Comparison of ENCODE assay signal across 8 cellular contexts in genomic region chr1:19405195-19405760, GRCh38.
DNase-seq lines count a peak whose midpoint lies in the region; ATAC-seq and TF ChIP-seq lines count a peak whose summit lies in the region.

No MANE protein-coding gene starts in this region.

- ATAC-seq in natural killer cell treated with Interleukin-12 subunit alpha and Interleukin-12 subunit beta and Interleukin-15 and Interleukin-18, amount 100 ng/mL, for 72 hours = no peak
- no peak for ATAC-seq in GM21576 (IDR thresholded peaks at IDR 0.05; ENCODE audit: unreplicated experiment)

- no peaks in the 10 kb centered on the region for H3K36me3 Mint-ChIP-seq in natural killer cell treated with Interleukin-12 subunit alpha and Interleukin-12 subunit beta and Interleukin-15 and Interleukin-18, amount 100 ng/mL, for 72 hours
- H3K36me3 Mint-ChIP-seq in Calu3 (ENCODE audit: insufficient read depth, unreplicated experiment) = peaks cover 9% of the 10 kb centered on the region

- TF ChIP-seq CTCF in Calu3 (IDR thresholded peaks at IDR 0.05; ENCODE audit: unreplicated experiment) = no peak
- no peak for TF ChIP-seq CTCF in GM20000 (IDR thresholded peaks at IDR 0.05; ENCODE audit: extremely low read depth, missing control alignments)

- no peaks in the 10 kb centered on the region for H3K27me3 Mint-ChIP-seq in natural killer cell treated with Interleukin-12 subunit alpha and Interleukin-12 subunit beta and Interleukin-15 and Interleukin-18, amount 100 ng/mL, for 72 hours
- H3K27me3 Mint-ChIP-seq in Calu3 (ENCODE audit: unreplicated experiment) = no peaks in the 10 kb centered on the region

- DNase-seq in COLO668 (lab: John Stamatoyannopoulos, UW; ENCODE audit: unreplicated experiment) (peak; percentile 28), NCI-H2196 (lab: John Stamatoyannopoulos, UW; ENCODE audit: unreplicated experiment) (peak; percentile 78), Calu3 (no peak), GM20000 (ENCODE audit: low spot score) (no peak), NAMALWA (ENCODE audit: low spot score) (no peak)
- DNase-seq in natural killer cell treated with Interleukin-12 subunit alpha and Interleukin-12 subunit beta and Interleukin-15 and Interleukin-18, amount 100 ng/mL, for 72 hours (ENCODE audit: low spot score) = no peak

- CTCF ChIA-PET in Calu3 (lab: Charles Lee) = no interaction called here

- intact Hi-C loops in Calu3 (cut with micrococcal nuclease; ENCODE audit: unreplicated experiment) = no loop called here

- H3K9me3 Mint-ChIP-seq in natural killer cell treated with Interleukin-12 subunit alpha and Interleukin-12 subunit beta and Interleukin-15 and Interleukin-18, amount 100 ng/mL, for 72 hours = no peaks in the 10 kb centered on the region
- no peaks in the 10 kb centered on the region for H3K9me3 Mint-ChIP-seq in Calu3 (ENCODE audit: low read depth, unreplicated experiment)

- peaks cover 42 to 59% of the 10 kb centered on the region in 2 donors for H3K4me1 Mint-ChIP-seq in natural killer cell treated with Interleukin-12 subunit alpha and Interleukin-12 subunit beta and Interleukin-15 and Interleukin-18, amount 100 ng/mL, for 72 hours (ENCODE audit: low read depth in 2 of 2)
- H3K4me1 Mint-ChIP-seq in Calu3 (ENCODE audit: low read depth, unreplicated experiment) = peaks cover 7% of the 10 kb centered on the region

- H3K4me3 Mint-ChIP-seq in natural killer cell treated with Interleukin-12 subunit alpha and Interleukin-12 subunit beta and Interleukin-15 and Interleukin-18, amount 100 ng/mL, for 72 hours = no peak overlapping the region
- no peak overlapping the region for H3K4me3 Mint-ChIP-seq in Calu3 (ENCODE audit: low read depth, unreplicated experiment)

- peak overlapping the region; percentile 16 for H3K27ac ChIP-seq in cingulate gyrus (ENCODE audit: low read depth, low read length)

- H3K27ac Mint-ChIP-seq in natural killer cell treated with Interleukin-12 subunit alpha and Interleukin-12 subunit beta and Interleukin-15 and Interleukin-18, amount 100 ng/mL, for 72 hours = peak overlapping the region; percentile 20 to 47
- no peak overlapping the region for H3K27ac Mint-ChIP-seq in Calu3 (ENCODE audit: unreplicated experiment)

- BruUV-seq in Calu3 (replicated peaks; lab: Mats Ljungman, UMichigan) = no TSS peak

Comparison
In these comparisons a context has a peak if more than half of its experiments do, and no peak if none do; other contexts are left out.
1. DNase-seq: peak in COLO668 (single experiment) and NCI-H2196 (single experiment); none in natural killer cell treated with Interleukin-12 subunit alpha and Interleukin-12 subunit beta and Interleukin-15 and Interleukin-18, amount 100 ng/mL, for 72 hours (single experiment), Calu3 (single experiment), GM20000 (single experiment) and NAMALWA (single experiment).